15 cellular contexts compared by ENCODE assay signal in the genomic region with DNA sequence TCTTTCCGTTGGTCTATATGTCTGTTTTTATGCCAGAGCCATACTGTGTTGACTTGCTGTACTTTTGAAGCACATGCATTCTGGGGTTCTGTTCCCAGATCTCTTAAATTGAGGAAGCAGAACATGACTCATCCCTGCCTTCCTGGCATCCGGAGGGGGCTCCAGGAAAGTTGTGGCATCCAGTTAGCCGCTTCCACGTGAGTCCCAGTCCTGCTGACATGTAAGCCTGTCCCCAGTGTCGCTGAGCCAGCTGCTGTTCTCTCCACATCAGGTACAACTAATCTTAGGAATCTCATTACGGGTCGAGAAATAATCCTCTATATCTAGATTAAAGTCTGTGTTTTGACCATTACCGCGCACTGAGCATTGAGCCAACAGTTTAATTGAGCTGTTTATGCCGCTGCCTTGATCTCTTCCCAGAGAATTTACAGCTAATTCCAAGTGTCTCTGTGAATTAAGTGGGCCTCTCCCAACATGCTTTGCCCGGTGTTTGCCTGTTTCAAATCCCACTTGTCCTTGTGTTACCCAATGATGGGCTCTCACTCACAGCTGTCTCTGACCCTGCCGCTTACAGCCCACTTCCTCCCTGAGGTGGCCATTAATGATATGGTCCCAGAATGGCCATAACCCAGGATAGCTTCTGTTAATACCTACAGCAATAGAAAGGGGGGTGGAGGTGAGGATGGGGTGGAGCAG. TPM values are rescaled to one million over a fixed set of nuclear protein-coding genes. Genes with fewer than 3 reads are reported as not detected.
A peak's percentile ranks its signal among the peaks of the same experiment; 100 is the strongest.
DNase-seq lines count a peak whose midpoint lies in the region; ATAC-seq, FAIRE-seq and TF ChIP-seq lines count a peak whose summit lies in the region.
"Had no signal": no experiment of that assay in that cellular context is flagged by ENCODE, and none has a peak within 500 bp of the region (broad histone marks: within the 10 kb centered on the region; RNA-seq: fewer than 3 reads in every experiment).

No MANE protein-coding gene starts in this region.

- no peaks in the 10 kb centered on the region for H4K20me1 ChIP-seq in HepG2 (ENCODE audit: insufficient read depth, low read length)

- FAIRE-seq in HepG2 (lab: Jason Lieb, UNC): no peak
- FAIRE-seq: A549 had no signal

- no peaks in the 10 kb centered on the region for H3K9me3 ChIP-seq in HepG2 (ENCODE audit: low read length)
- H3K9me3 ChIP-seq: A549 had no signal

- TF ChIP-seq RAD21 in HepG2 (CRISPR knock-in tag; IDR thresholded peaks at IDR 0.05): no peak

- no peak for ATAC-seq in activated CD8-positive, alpha-beta memory T cell treated with anti-CD3 and anti-CD28 coated beads, Interleukin-2, amount 10 ng/mL, durations not matched to agents 7 days and 5 days
- ATAC-seq in HepG2: peak; percentile 28; the same call in 1 of the 3 replicates
- ATAC-seq in activated CD4-positive, alpha-beta T cell treated with anti-CD3 and anti-CD28 coated beads for 36 hours: no peak
- ATAC-seq: A549 had no signal

- H3K4me3 ChIP-seq in HepG2 (replicated peaks in 1 of 3; ENCODE audit: insufficient read depth in 1 of 3, low read depth in 2 of 3, low read length in 3 of 3): 0 out of 6 replicates have a peak overlapping the region, but pooled peaks of 1 of the 3 experiments have one; percentile 17
- H3K4me3 ChIP-seq: A549, SK-N-MC had no signal

- no peak for TF ChIP-seq EP300 in HepG2 (IDR thresholded peaks at IDR 0.05; ENCODE audit: low read depth in 2 of 2, low read length in 2 of 2)
- TF ChIP-seq EP300 in HepG2 (CRISPR knock-in tag; IDR thresholded peaks at IDR 0.05; ENCODE audit: borderline replicate concordance): no peak

- H2AFZ ChIP-seq in HepG2 (ENCODE audit: low read length): no peak overlapping the region

- no peaks in the 10 kb centered on the region for H3K4me1 Mint-ChIP-seq in activated CD8-positive, alpha-beta memory T cell treated with anti-CD3 and anti-CD28 coated beads, Interleukin-2, amount 10 ng/mL, durations not matched to agents 7 days and 5 days
- H3K4me1 Mint-ChIP-seq in type B pancreatic cell (ENCODE audit: unreplicated experiment): peaks cover under 1% of the 10 kb centered on the region
- H3K4me1 Mint-ChIP-seq in activated CD4-positive, alpha-beta T cell treated with anti-CD3 and anti-CD28 coated beads for 36 hours: no peaks in the 10 kb centered on the region

- H3K36me3 ChIP-seq in HepG2 (replicated peaks in 1 of 2; ENCODE audit: control insufficient read depth in 1 of 2, insufficient read depth in 2 of 2, low read length in 2 of 2): no peaks in the 10 kb centered on the region

- CTCF ChIA-PET in activated CD8-positive, alpha-beta memory T cell treated with anti-CD3 and anti-CD28 coated beads, Interleukin-2, amount 10 ng/mL, durations not matched to agents 7 days and 5 days (lab: Charles Lee): interaction anchor here (0.7 to 1.0 kb wide), 2 partner anchors 138 to 166 kb away, joined by 3 read pairs; no protein-coding TSS in a partner anchor
- CTCF ChIA-PET in HepG2 (lab: Yijun Ruan, JAX; ENCODE audit: low intra/inter-chr PET ratio, low total read pairs): no interaction called here
- CTCF ChIA-PET in activated CD4-positive, alpha-beta T cell treated with anti-CD3 and anti-CD28 coated beads for 36 hours (lab: Charles Lee): interaction anchor here (1.0 to 5.1 kb wide), 2 partner anchors 8 to 155 kb away, joined by 3 to 27 read pairs; no protein-coding TSS in a partner anchor

- H3K36me3 Mint-ChIP-seq in activated CD8-positive, alpha-beta memory T cell treated with anti-CD3 and anti-CD28 coated beads, Interleukin-2, amount 10 ng/mL, durations not matched to agents 7 days and 5 days: no peaks in the 10 kb centered on the region
- H3K36me3 Mint-ChIP-seq in type B pancreatic cell: no peaks in the 10 kb centered on the region
- H3K36me3 Mint-ChIP-seq in activated CD4-positive, alpha-beta T cell treated with anti-CD3 and anti-CD28 coated beads for 36 hours (ENCODE audit: low read depth): no peaks in the 10 kb centered on the region

- H3K4me1 ChIP-seq in HepG2 (ENCODE audit: insufficient read depth, low read length): peaks cover 28% of the 10 kb centered on the region
- H3K4me1 ChIP-seq: A549 had no signal

- DNase-seq in activated CD8-positive, alpha-beta memory T cell treated with anti-CD3 and anti-CD28 coated beads, Interleukin-2, amount 10 ng/mL, durations not matched to agents 7 days and 5 days: peak; percentile 12
- no peak for DNase-seq in activated CD8-positive, alpha-beta memory T cell treated with anti-CD3 and anti-CD28 coated beads, Interleukin-2, amount 50 U/mL, for 48 hours
- peak; percentile 44 for DNase-seq in amniotic epithelial cell (ENCODE audit: low read depth)
- no peak for DNase-seq in HepG2 (ENCODE audit: low spot score)
- peak; percentile 22 for DNase-seq in type B pancreatic cell (ENCODE audit: extremely low spot score, unreplicated experiment)
- DNase-seq in activated T-cell treated with anti-CD3 and anti-CD28 coated beads for 4 hours: no peak
- no peak for DNase-seq in activated CD4-positive, alpha-beta T cell treated with anti-CD3 and anti-CD28 coated beads for 36 hours
- no peak for DNase-seq in HPDE6-E6E7 (ENCODE audit: extremely low spot score)
- DNase-seq: activated CD4-positive, alpha-beta T cell treated with anti-CD3 and anti-CD28 coated beads for 48 hours; DMS53; hippocampal formation; Karpas-422 had no signal

- peaks cover 25% of the 10 kb centered on the region for H3K27me3 Mint-ChIP-seq in activated CD8-positive, alpha-beta memory T cell treated with anti-CD3 and anti-CD28 coated beads, Interleukin-2, amount 10 ng/mL, durations not matched to agents 7 days and 5 days
- no peaks in the 10 kb centered on the region for H3K27me3 Mint-ChIP-seq in type B pancreatic cell
- peaks cover 16% of the 10 kb centered on the region for H3K27me3 Mint-ChIP-seq in activated CD4-positive, alpha-beta T cell treated with anti-CD3 and anti-CD28 coated beads for 36 hours

- intact Hi-C loops in HepG2 (cut with micrococcal nuclease; ENCODE audit: unreplicated experiment): no loop called here
- intact Hi-C loops in activated CD4-positive, alpha-beta T cell treated with anti-CD3 and anti-CD28 coated beads for 36 hours (cut with DNase I, micrococcal nuclease): loop anchor here in 1 of 2 experiments (10.0 kb wide), 1 partner anchor 325 kb away; no protein-coding TSS in a partner anchor

- H3K79me2 ChIP-seq in HepG2 (ENCODE audit: insufficient read depth, low read length): no peaks in the 10 kb centered on the region

- no peak for TF ChIP-seq POLR2A in HepG2 (IDR thresholded peaks at IDR 0.05; ENCODE audit: insufficient read depth in 1 of 2, low read depth in 2 of 2, low read length in 2 of 2)

- no peaks in the 10 kb centered on the region for H3K9me3 Mint-ChIP-seq in activated CD8-positive, alpha-beta memory T cell treated with anti-CD3 and anti-CD28 coated beads, Interleukin-2, amount 10 ng/mL, durations not matched to agents 7 days and 5 days (ENCODE audit: low read depth)
- H3K9me3 Mint-ChIP-seq in type B pancreatic cell: no peaks in the 10 kb centered on the region
- H3K9me3 Mint-ChIP-seq in activated CD4-positive, alpha-beta T cell treated with anti-CD3 and anti-CD28 coated beads for 36 hours (ENCODE audit: low read depth): peaks cover 2% of the 10 kb centered on the region

- peak overlapping the region; percentile 56 for H3K4me2 ChIP-seq in HepG2 (ENCODE audit: low read depth, low read length)
- H3K4me2 ChIP-seq: A549 had no signal

- 27% methylated on average over 12 of the region's 12 CpGs for WGBS in HepG2 (ENCODE audit: low lambda C conversion rate)

- H3K27me3 ChIP-seq in HepG2 (ENCODE audit: control insufficient read depth in 1 of 2, insufficient read depth in 2 of 2, low read length in 2 of 2): peaks cover 3 to 10% of the 10 kb centered on the region in 2 experiments; a peak in 4 of 5 replicates

- in situ Hi-C loops in HepG2 (cut with HindIII; ENCODE audit: extremely low pct_ligation_motif_present, low pct_unique_long_range_greater_than_20kb): no loop called here

- H3K27ac Mint-ChIP-seq in activated CD8-positive, alpha-beta memory T cell treated with anti-CD3 and anti-CD28 coated beads, Interleukin-2, amount 10 ng/mL, durations not matched to agents 7 days and 5 days: no peak overlapping the region
- no peak overlapping the region for H3K27ac Mint-ChIP-seq in type B pancreatic cell
- H3K27ac Mint-ChIP-seq in activated CD4-positive, alpha-beta T cell treated with anti-CD3 and anti-CD28 coated beads for 36 hours: no peak overlapping the region

- no peak overlapping the region for H3K4me3 Mint-ChIP-seq in activated CD8-positive, alpha-beta memory T cell treated with anti-CD3 and anti-CD28 coated beads, Interleukin-2, amount 10 ng/mL, durations not matched to agents 7 days and 5 days
- no peak overlapping the region for H3K4me3 Mint-ChIP-seq in type B pancreatic cell
- H3K4me3 Mint-ChIP-seq in activated CD4-positive, alpha-beta T cell treated with anti-CD3 and anti-CD28 coated beads for 36 hours: no peak overlapping the region
- H3K4me3 Mint-ChIP-seq: activated naive CD4-positive, alpha-beta T cell treated with anti-CD3 and anti-CD28 coated beads, Interleukin-2, amount 50 U/mL, for 24 hours had no signal

- BruUV-seq in HepG2 (replicated peaks; lab: Mats Ljungman, UMichigan): no TSS peak

- H3K27ac ChIP-seq in HepG2 (ENCODE audit: extremely low read length, insufficient read depth, low read length): no peak overlapping the region
- H3K27ac ChIP-seq: A549, SK-N-MC had no signal

- H3K9ac ChIP-seq in HepG2 (ENCODE audit: insufficient read depth, low read depth, low read length): peak overlapping the region; percentile 9; the same call in 1 of the 2 replicates

- TF ChIP-seq CTCF in HepG2 (CRISPR knock-in tag; IDR thresholded peaks at IDR 0.05): no peak
- no peak for TF ChIP-seq CTCF in type B pancreatic cell (conservative IDR thresholded peaks at IDR 0.05)

- POLR2A ChIA-PET in HepG2 (lab: Yijun Ruan, JAX): no interaction called here
- POLR2A ChIA-PET in activated CD4-positive, alpha-beta T cell treated with anti-CD3 and anti-CD28 coated beads for 36 hours (lab: Charles Lee): no interaction called here

RNA-seq across cellular contexts. Expression of a gene that starts 10.5 kb away (rescaled TPM):
- 1 to 10 TPM in 1 of 2 experiments, under 1 TPM in 1; 0.23 to 1.1 TPM for total RNA-seq in activated CD8-positive, alpha-beta memory T cell treated with anti-CD3 and anti-CD28 coated beads, Interleukin-2, amount 10 ng/mL, durations not matched to agents 7 days and 5 days
- total RNA-seq in HepG2 (2016; rRNA removed; fragmentation: Illumina TruSeq; extraction: Trizol) (14.7 and 19.4 TPM in 2 replicates), type B pancreatic cell (ENCODE audit: low replicate concordance) (14.4 and 20.0 TPM in 2 replicates)
- 7.3 and 8.2 TPM in 2 replicates for total RNA-seq in HepG2 (2016; cell fraction: cytosol; rRNA removed; fragmentation: Illumina TruSeq; extraction: Trizol; ENCODE audit: low read depth)
- 12.9 and 18.0 TPM in 2 replicates for total RNA-seq in HepG2 (2016; cell fraction: insoluble cytoplasmic fraction; rRNA removed; fragmentation: Illumina TruSeq; extraction: Trizol)
- total RNA-seq in HepG2 (2016; cell fraction: membrane; rRNA removed; fragmentation: Illumina TruSeq; extraction: Trizol): 16.0 and 20.4 TPM in 2 replicates
- 12.0 and 14.5 TPM in 2 replicates for total RNA-seq in HepG2 (2016; cell fraction: nucleus; rRNA removed; fragmentation: Illumina TruSeq; extraction: Trizol)
- polyA plus RNA-seq in HepG2 (2011; rRNA removed): 20.7 and 25.3 TPM in 2 replicates
- 19.8 and 24.1 TPM in 2 replicates for polyA plus RNA-seq in HepG2 (2011; cell fraction: cytosol; rRNA removed)
- 26.3 and 29.8 TPM in 2 replicates for polyA plus RNA-seq in HepG2 (2011; cell fraction: nucleus; rRNA removed)
- polyA plus RNA-seq in HepG2 (2012): 16.2 and 22.8 TPM in 2 replicates
- polyA plus RNA-seq in HepG2 (2016; cell fraction: cytosol; fragmentation: Illumina TruSeq; extraction: Trizol; ENCODE audit: low read depth): 9.0 and 11.2 TPM in 2 replicates
- polyA plus RNA-seq in HepG2 (2016; cell fraction: insoluble cytoplasmic fraction; fragmentation: Illumina TruSeq; extraction: Trizol; ENCODE audit: low read depth): 21.3 and 23.2 TPM in 2 replicates
- 18.0 and 21.9 TPM in 2 replicates for polyA plus RNA-seq in HepG2 (2016; cell fraction: membrane; fragmentation: Illumina TruSeq; extraction: Trizol; ENCODE audit: low read depth)
- polyA plus RNA-seq in HepG2 (2016; cell fraction: nucleus; fragmentation: Illumina TruSeq; extraction: Trizol; ENCODE audit: insufficient read depth, low read depth): 17.6 and 17.8 TPM in 2 replicates
- polyA minus RNA-seq in HepG2 (2011; rRNA and poly(A)+ RNA removed; ENCODE audit: low replicate concordance): 8.6 and 37.7 TPM in 2 replicates
- polyA minus RNA-seq in HepG2 (2011; cell fraction: cytosol; rRNA and poly(A)+ RNA removed): 28.1 and 28.8 TPM in 2 replicates
- polyA minus RNA-seq in HepG2 (2011; cell fraction: nucleus; rRNA and poly(A)+ RNA removed): 42.1 and 49.2 TPM in 2 replicates
- total RNA-seq in activated CD4-positive, alpha-beta T cell treated with anti-CD3 and anti-CD28 coated beads for 36 hours: 1 to 10 TPM; 1.2 to 1.3 TPM

Comparison
In these comparisons a context has a peak if more than half of its experiments do, and no peak if none do; other contexts are left out.
1. DNase-seq: peak in activated CD8-positive, alpha-beta memory T cell treated with anti-CD3 and anti-CD28 coated beads, Interleukin-2, amount 10 ng/mL, durations not matched to agents 7 days and 5 days (single experiment), amniotic epithelial cell (single experiment) and type B pancreatic cell (single experiment); none in activated CD8-positive, alpha-beta memory T cell treated with anti-CD3 and anti-CD28 coated beads, Interleukin-2, amount 50 U/mL, for 48 hours (single experiment), HepG2 (single experiment), activated T-cell treated with anti-CD3 and anti-CD28 coated beads for 4 hours (single experiment), activated CD4-positive, alpha-beta T cell treated with anti-CD3 and anti-CD28 coated beads for 36 hours (single experiment) and HPDE6-E6E7 (single experiment).